ENCODE assay signal across 8 cellular contexts in the genomic region with DNA sequence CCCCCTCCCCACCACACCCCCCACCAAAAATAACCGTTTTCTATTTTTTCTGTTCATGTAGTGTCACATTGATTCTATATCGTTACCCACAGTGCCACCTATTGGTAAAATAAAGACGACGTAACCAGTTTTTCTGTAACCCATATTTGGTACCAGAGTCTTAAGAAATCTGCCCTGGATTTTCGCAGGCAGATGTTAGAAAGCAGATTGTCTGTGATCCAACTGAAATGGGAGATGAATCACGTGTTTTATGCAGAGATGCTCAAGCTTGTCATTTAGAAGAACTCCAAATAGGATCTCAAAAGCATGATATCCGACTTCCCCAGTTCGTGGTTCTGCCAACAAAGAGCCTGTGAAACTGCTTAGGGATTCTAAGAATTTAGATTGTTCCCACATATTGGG.
DNase-seq lines count a peak whose midpoint lies in the region; ATAC-seq, FAIRE-seq and TF ChIP-seq lines count a peak whose summit lies in the region.

No MANE protein-coding gene starts in this region.

- FAIRE-seq in pancreas (lab: Jason Lieb, UNC): peak; percentile 87

- intact Hi-C loops in pancreas (cut with DNase I): no loop called here

- CTCF ChIA-PET in AG04450 (lab: Charles Lee): interaction anchor here (0.6 to 2.5 kb wide), 33 partner anchors 9 to 967 kb away, joined by 3 to 19 read pairs (median 3); a partner anchor contains a TSS

- H3K27me3 ChIP-seq in AG04450 (ENCODE audit: control insufficient read depth, insufficient read depth, low read length) (no peaks in the 10 kb centered on the region), pancreas (no peaks in the 10 kb centered on the region)

- TF ChIP-seq CTCF in AG04450 (IDR thresholded peaks at IDR 0.05; ENCODE audit: low read depth, low read length): peak; percentile 59
- peak; percentile 18; the same call in 1 of the 2 replicates for TF ChIP-seq CTCF in GM12875 (IDR thresholded peaks at IDR 0.05; ENCODE audit: borderline replicate concordance, insufficient read depth, low read depth, low read length)
- TF ChIP-seq CTCF in pancreas (IDR thresholded peaks at IDR 0.05): peak in 3 of 4 donors; percentile 18 to 37 (median 28)

- H3K27ac ChIP-seq in AG04450 (ENCODE audit: low read depth, low read length): no peak overlapping the region
- no peak overlapping the region for H3K27ac ChIP-seq in pancreas

- 20 to 21% methylated on average over 8 of the region's 8 CpGs for WGBS in pancreas, 2 donors

- POLR2A ChIA-PET in AG04450 (lab: Yijun Ruan, JAX): no interaction called here

- DNase-seq in AG04450 (ENCODE audit: low read depth, low spot score) (peak; percentile 33), HPDE6-E6E7 (ENCODE audit: extremely low spot score) (peak; percentile 10), SK-MEL-5 (ENCODE audit: low read depth, low spot score) (peak; percentile 56), foreskin melanocyte (peak; percentile 43), pancreas (no peak), NOMO-1 treated with dmso at 0.1 percent for 144 hours (lab: John Stamatoyannopoulos, UW; ENCODE audit: unreplicated experiment) (no peak), UCSD-AML1 (lab: John Stamatoyannopoulos, UW; ENCODE audit: unreplicated experiment) (no peak)

- H3K9me3 ChIP-seq in AG04450 (ENCODE audit: control insufficient read depth, insufficient read depth, low read length): no peaks in the 10 kb centered on the region
- no peaks in the 10 kb centered on the region for H3K9me3 ChIP-seq in pancreas

- ATAC-seq in pancreas: peak in 3 of 4 donors; percentile 77 to 80 (median 77)

- in situ Hi-C loops in SK-MEL-5 (cut with HindIII; ENCODE audit: low pct_unique_long_range_greater_than_20kb, low sequenced_read_pairs): no loop called here

- H3K4me1 ChIP-seq in pancreas: no peaks in the 10 kb centered on the region

- no peaks in the 10 kb centered on the region for H3K36me3 ChIP-seq in pancreas

- H3K4me3 ChIP-seq in AG04450 (ENCODE audit: low read depth, low read length) (no peak overlapping the region), GM12875 (ENCODE audit: low read depth, low read length) (no peak overlapping the region), pancreas (no peak overlapping the region)

Comparison
In these comparisons a context has a peak if more than half of its experiments do, and no peak if none do; other contexts are left out.
1. DNase-seq: peak in AG04450 (single experiment), HPDE6-E6E7 (single experiment), SK-MEL-5 (single experiment) and foreskin melanocyte (single experiment); none in pancreas (0 of 6), NOMO-1 treated with dmso at 0.1 percent for 144 hours (single experiment) and UCSD-AML1 (single experiment).
2. Peak in every context shown above with its lines, with median percentiles within 50 percentile points of each other: CTCF ChIP-seq.